Comparison of ENCODE assay signal across 16 cellular contexts in the genomic region with DNA sequence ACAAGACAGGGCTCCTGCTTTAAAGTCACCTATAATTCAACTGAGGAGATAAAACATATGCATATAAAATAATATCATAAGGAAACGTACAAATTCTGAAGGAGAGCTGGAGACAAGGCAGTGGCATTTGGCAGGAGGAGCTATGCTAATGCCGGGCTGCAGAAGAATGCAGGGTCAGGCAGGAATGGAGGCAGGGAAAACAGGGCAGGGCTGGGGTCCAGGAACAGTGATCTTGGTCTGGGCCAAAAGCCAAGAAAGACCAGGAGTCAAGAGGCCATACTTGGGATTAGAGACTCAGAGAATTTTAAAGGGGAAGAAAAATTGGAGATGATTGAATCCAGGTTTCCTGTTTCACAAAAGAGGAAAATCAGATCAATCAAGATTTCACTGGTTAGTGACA. TPM values are rescaled to one million over a fixed set of nuclear protein-coding genes. Genes with fewer than 3 reads are reported as not detected.
A peak's percentile ranks its signal among the peaks of the same experiment; 100 is the strongest.
DNase-seq lines count a peak whose midpoint lies in the region; ATAC-seq and TF ChIP-seq lines count a peak whose summit lies in the region.
"Had no signal": no experiment of that assay in that cellular context is flagged by ENCODE, and none has a peak within 500 bp of the region (broad histone marks: within the 10 kb centered on the region; RNA-seq: fewer than 3 reads in every experiment).

No MANE protein-coding gene starts in this region.

- no peak overlapping the region for H3K4me3 ChIP-seq in cardiac muscle cell
- no peak overlapping the region for H3K4me3 ChIP-seq in fibroblast of pulmonary artery (replicated peaks; ENCODE audit: low read depth, low read length)
- H3K4me3 ChIP-seq: tibial nerve had no signal

- no peaks in the 10 kb centered on the region for H3K27me3 Mint-ChIP-seq in activated CD8-positive, alpha-beta T cell treated with anti-CD3 and anti-CD28 coated beads for 36 hours

- no peak overlapping the region for H3K27ac Mint-ChIP-seq in activated CD8-positive, alpha-beta T cell treated with anti-CD3 and anti-CD28 coated beads for 36 hours

- H3K27ac ChIP-seq in cardiac muscle cell = no peak overlapping the region
- H3K27ac ChIP-seq: tibial nerve had no signal

- H3K4me1 ChIP-seq in cardiac muscle cell (ENCODE audit: low read depth) = no peaks in the 10 kb centered on the region

- H3K4me1 Mint-ChIP-seq in activated CD8-positive, alpha-beta T cell treated with anti-CD3 and anti-CD28 coated beads for 36 hours (ENCODE audit: low read depth) = peaks cover 1% of the 10 kb centered on the region

- DNase-seq in cardiac muscle cell (ENCODE audit: low read depth in 1 of 2, low spot score in 1 of 2) (peak; percentile 55 to 62), cardiac septum (ENCODE audit: low spot score) (no peak), fibroblast of pulmonary artery (ENCODE audit: low read depth) (peak; percentile 28), myocyte (ENCODE audit: low read depth) (peak; percentile 39), NCI-H128 (lab: John Stamatoyannopoulos, UW; ENCODE audit: unreplicated experiment) (no peak), NCI-H82 (lab: John Stamatoyannopoulos, UW) (no peak)
- DNase-seq in activated CD8-positive, alpha-beta T cell treated with anti-CD3 and anti-CD28 coated beads for 36 hours = no peak
- DNase-seq: DMS 273 treated with DMSO at 0.1 percent for 48 hours, HCEC 1CT, NCI-H1105 treated with DMSO at 0.1 percent for 48 hours, NCI-H524 treated with DMSO at 0.1 percent for 48 hours, small intestine had no signal

- TF ChIP-seq CTCF in cardiac muscle cell (IDR thresholded peaks at IDR 0.05; ENCODE audit: low read depth, low read length) = no peak
- TF ChIP-seq CTCF in fibroblast of pulmonary artery (IDR thresholded peaks at IDR 0.05; ENCODE audit: low read length, missing control alignments) = no peak
- no peak for TF ChIP-seq CTCF in activated CD8-positive, alpha-beta T cell treated with anti-CD3 and anti-CD28 coated beads for 36 hours (IDR thresholded peaks at IDR 0.05)

- H3K9me3 Mint-ChIP-seq in activated CD8-positive, alpha-beta T cell treated with anti-CD3 and anti-CD28 coated beads for 36 hours = no peaks in the 10 kb centered on the region

- no peak overlapping the region for H3K4me3 Mint-ChIP-seq in activated CD8-positive, alpha-beta T cell treated with anti-CD3 and anti-CD28 coated beads for 36 hours

- H3K9me3 ChIP-seq in cardiac muscle cell (ENCODE audit: low read depth) = no peaks in the 10 kb centered on the region
- H3K9me3 ChIP-seq: tibial nerve had no signal

- POLR2A ChIA-PET in activated CD8-positive, alpha-beta T cell treated with anti-CD3 and anti-CD28 coated beads for 36 hours (lab: Charles Lee) = interaction anchor here (0.6 kb wide), 1 partner anchor 11 kb away, joined by 3 read pairs; no protein-coding TSS in a partner anchor

- ATAC-seq in GM19463 (IDR thresholded peaks at IDR 0.05; ENCODE audit: unreplicated experiment) = no peak
- no peak for ATAC-seq in activated CD8-positive, alpha-beta T cell treated with anti-CD3 and anti-CD28 coated beads for 36 hours
- ATAC-seq: activated CD4-positive, CD25-positive, alpha-beta regulatory T cell treated with anti-CD3 and anti-CD28 coated beads, Interleukin-2, amount 50 U/mL, for 24 hours had no signal

- intact Hi-C loops in cardiac septum (cut with DNase I) = loop anchor here (5.0 to 10.0 kb wide), 2 partner anchors 97 to 644 kb away; no protein-coding TSS in a partner anchor
- intact Hi-C loops in activated CD8-positive, alpha-beta T cell treated with anti-CD3 and anti-CD28 coated beads for 36 hours (cut with micrococcal nuclease) = loop anchor here (5.0 kb wide), 1 partner anchor 762 kb away; no protein-coding TSS in a partner anchor

- no peaks in the 10 kb centered on the region for H3K27me3 ChIP-seq in cardiac muscle cell
- H3K27me3 ChIP-seq: tibial nerve had no signal

- no peaks in the 10 kb centered on the region for H3K36me3 Mint-ChIP-seq in activated CD8-positive, alpha-beta T cell treated with anti-CD3 and anti-CD28 coated beads for 36 hours (ENCODE audit: low read depth)

- CTCF ChIA-PET in activated CD8-positive, alpha-beta T cell treated with anti-CD3 and anti-CD28 coated beads for 36 hours (lab: Charles Lee) = interaction anchor here (0.8 to 5.8 kb wide), 8 partner anchors 17 to 849 kb away, joined by 3 to 52 read pairs (median 3); no protein-coding TSS in a partner anchor

- no peaks in the 10 kb centered on the region for H3K36me3 ChIP-seq in cardiac muscle cell
- H3K36me3 ChIP-seq: tibial nerve had no signal

RNA-seq across cellular contexts. Expression of gene BRDT, which starts 20.0 kb away (rescaled TPM):
- total RNA-seq in cardiac muscle cell (not detected in 2 replicates), cardiac septum (not detected), myocyte (not detected in 2 replicates)
- not detected in 2 replicates for polyA plus RNA-seq in cardiac muscle cell
- not detected for polyA plus RNA-seq in myocyte (2012)
- total RNA-seq in activated CD8-positive, alpha-beta T cell treated with anti-CD3 and anti-CD28 coated beads for 36 hours = not detected
- total RNA-seq: A673 had no signal
- polyA plus RNA-seq: small intestine had no signal

RNA-seq across cellular contexts. Expression of gene TGFBR3, which starts 43.3 kb away (rescaled TPM):
- total RNA-seq in cardiac muscle cell = 5.8 and 11.8 TPM in 2 replicates
- polyA plus RNA-seq in cardiac muscle cell = 10.3 and 14.6 TPM in 2 replicates
- 12.6 TPM for total RNA-seq in cardiac septum
- 2.5 and 2.7 TPM in 2 replicates for total RNA-seq in myocyte
- polyA plus RNA-seq in myocyte (2012) = 0.40 TPM
- total RNA-seq in activated CD8-positive, alpha-beta T cell treated with anti-CD3 and anti-CD28 coated beads for 36 hours = 1 to 10 TPM; 5.5 to 7.5 TPM

Comparison
In these comparisons a context has a peak if more than half of its experiments do, and no peak if none do; other contexts are left out.
1. DNase-seq: peak in cardiac muscle cell (2 of 2), fibroblast of pulmonary artery (single experiment) and myocyte (single experiment); none in cardiac septum (single experiment), NCI-H128 (single experiment), activated CD8-positive, alpha-beta T cell treated with anti-CD3 and anti-CD28 coated beads for 36 hours (single experiment) and NCI-H82 (single experiment).